9 cellular contexts compared by ENCODE assay signal in genomic region chr22:38788417-38788816, GRCh38. TPM values are rescaled to one million over a fixed set of nuclear protein-coding genes. Genes with fewer than 3 reads are reported as not detected.
DNase-seq lines count a peak whose midpoint lies in the region; ATAC-seq, FAIRE-seq and TF ChIP-seq lines count a peak whose summit lies in the region.
"Had no signal": no experiment of that assay in that cellular context is flagged by ENCODE, and none has a peak within 500 bp of the region (broad histone marks: within the 10 kb centered on the region; RNA-seq: fewer than 3 reads in every experiment).

No MANE protein-coding gene starts in this region.

- ATAC-seq in pancreas, result peak; percentile 85 to 92 (median 92)

- intact Hi-C loops in pancreas (cut with DNase I), result no loop called here

- no peak overlapping the region for H3K4me3 ChIP-seq in AG10803 (ENCODE audit: low read length)
- H3K4me3 ChIP-seq in fibroblast of mammary gland (ENCODE audit: control insufficient read depth, low read depth, low read length), result no peak overlapping the region
- no peak overlapping the region for H3K4me3 ChIP-seq in pancreas

- H3K36me3 ChIP-seq in pancreas, result no peaks in the 10 kb centered on the region

- no peaks in the 10 kb centered on the region for H3K27me3 ChIP-seq in pancreas

- H3K27ac ChIP-seq in pancreas, result peak overlapping the region; percentile 8 to 83 (median 48)

- no peaks in the 10 kb centered on the region for H3K9me3 ChIP-seq in pancreas
- H3K9me3 ChIP-seq: Caco-2 had no signal

- peaks cover 18 to 22% (median 19%) of the 10 kb centered on the region in 3 donors for H3K4me1 ChIP-seq in pancreas

- 13 to 16% methylated on average over 6 of the region's 6 CpGs for WGBS in pancreas, 2 donors

- DNase-seq in AG10803 (ENCODE audit: low read depth), result peak; percentile 96
- peak; percentile 24 for DNase-seq in NCI-H69 (lab: John Stamatoyannopoulos, UW)
- DNase-seq in fibroblast of mammary gland (ENCODE audit: low read depth), result peak; percentile 92
- peak in 3 of 6 donors; percentile 65 to 72 (median 70) for DNase-seq in pancreas
- DNase-seq in activated CD8-positive, alpha-beta memory T cell treated with anti-CD3 and anti-CD28 coated beads, Interleukin-2, amount 50 U/mL, for 48 hours, result no peak
- no peak for DNase-seq in GM10266 (ENCODE audit: extremely low spot score)
- no peak for DNase-seq in LoVo (ENCODE audit: low spot score)
- no peak for DNase-seq in activated CD4-positive, alpha-beta T cell treated with anti-CD3 and anti-CD28 coated beads, Interleukin-2, amount 50 U/mL, for 1 hour
- DNase-seq: Caco-2 had no signal

- no peak for FAIRE-seq in pancreas (lab: Jason Lieb, UNC)

- TF ChIP-seq CTCF in AG10803 (conservative IDR thresholded peaks at IDR 0.05; ENCODE audit: low read length), result no peak
- no peak for TF ChIP-seq CTCF in fibroblast of mammary gland (conservative IDR thresholded peaks at IDR 0.05; ENCODE audit: control insufficient read depth, insufficient read depth, low read depth, low read length)
- TF ChIP-seq CTCF in pancreas (IDR thresholded peaks at IDR 0.05), result no peak
- no peak for TF ChIP-seq CTCF in GM10266 (IDR thresholded peaks at IDR 0.05; ENCODE audit: control insufficient read depth, insufficient read depth, low read depth, missing control alignments)

RNA-seq across cellular contexts. Expression of gene DNAL4, which starts 5.5 kb away (rescaled TPM):
- 10 to 100 TPM in 4 of 6 donors, 1 to 10 TPM in 2; 7.7 to 13.9 (median 10.7) TPM for total RNA-seq in pancreas
- polyA plus RNA-seq in pancreas, result 10 to 100 TPM; 12.2 to 16.2 TPM

RNA-seq across cellular contexts. Expression of gene SUN2, which starts 32.6 kb away (rescaled TPM):
- 10 to 100 TPM; 64.1 to 99.2 (median 84.9) TPM for total RNA-seq in pancreas
- polyA plus RNA-seq in pancreas, result 10 to 100 TPM; 44.8 to 60.8 TPM

RNA-seq across cellular contexts. Expression of gene NPTXR, which starts 55.4 kb away (rescaled TPM):
- total RNA-seq in pancreas, result 10 to 100 TPM in 1 of 6 donors, 1 to 10 TPM in 5; 4.2 to 11.0 (median 6.0) TPM
- polyA plus RNA-seq in pancreas, result 1 to 10 TPM; 3.0 to 5.0 TPM

Comparison
In these comparisons a context has a peak if more than half of its experiments do, and no peak if none do; other contexts are left out.
1. DNase-seq: peak in AG10803 (single experiment), NCI-H69 (single experiment) and fibroblast of mammary gland (single experiment); none in activated CD8-positive, alpha-beta memory T cell treated with anti-CD3 and anti-CD28 coated beads, Interleukin-2, amount 50 U/mL, for 48 hours (single experiment), GM10266 (single experiment), LoVo (single experiment) and activated CD4-positive, alpha-beta T cell treated with anti-CD3 and anti-CD28 coated beads, Interleukin-2, amount 50 U/mL, for 1 hour (single experiment).